ENCODE assay signal across 23 cellular contexts in genomic region chr17:9615486-9615885, GRCh38. TPM values are rescaled to one million over a fixed set of nuclear protein-coding genes. Genes with fewer than 3 reads are reported as not detected.
"Had no signal": no experiment of that assay in that cellular context is flagged by ENCODE, and none has a peak within 500 bp of the region (broad histone marks: within the 10 kb centered on the region; RNA-seq: fewer than 3 reads in every experiment).

No MANE protein-coding gene starts in this region.

- DNase-seq: activated CD4-positive, alpha-beta T cell treated with anti-CD3 and anti-CD28 coated beads, Interleukin-2, amount 10 ng/mL, durations not matched to agents 7 days and 5 days; activated CD8-positive, alpha-beta memory T cell treated with anti-CD3 and anti-CD28 coated beads, Interleukin-2, amount 50 U/mL, for 4 hours; activated naive CD4-positive, alpha-beta T cell treated with anti-CD3 and anti-CD28 coated beads for 36 hours; activated T-cell treated with anti-CD3 and anti-CD28 coated beads, Interleukin-2, amount 50 U/mL, for 4 hours; body of pancreas; central memory CD4-positive, alpha-beta T cell; cortex of kidney; effector CD4-positive, alpha-beta T cell; nephron progenitor cell; nucleus accumbens; retina; stimulated activated CD4-positive, alpha-beta T cell treated with anti-CD3 and anti-CD28 coated beads, Interleukin-12 subunit alpha, Interleukin-12 subunit beta, amount 100 ng/mL, for 4 hours; stimulated activated CD4-positive, alpha-beta T cell treated with anti-CD3 and anti-CD28 coated beads, Interleukin-1b, Interleukin-23, amount 100 ng/mL, for 48 hours; stimulated activated naive CD4-positive, alpha-beta T cell treated with Interleukin-2 at 50 U/mL for 16 hours had no signal

- H3K4me1 Mint-ChIP-seq: activated CD4-positive, alpha-beta T cell treated with anti-CD3 and anti-CD28 coated beads, Interleukin-2, amount 10 ng/mL, durations not matched to agents 7 days and 5 days had no signal

- H3K9me3 ChIP-seq: body of pancreas had no signal

- H3K27me3 Mint-ChIP-seq: activated CD4-positive, alpha-beta T cell treated with anti-CD3 and anti-CD28 coated beads, Interleukin-2, amount 10 ng/mL, durations not matched to agents 7 days and 5 days; type B pancreatic cell had no signal

- H3K9me3 Mint-ChIP-seq: activated CD4-positive, alpha-beta T cell treated with anti-CD3 and anti-CD28 coated beads, Interleukin-2, amount 10 ng/mL, durations not matched to agents 7 days and 5 days; activated T-cell treated with anti-CD3 and anti-CD28 coated beads, Interleukin-2, amount 50 U/mL, for 4 hours; T-helper 1 cell treated with Interleukin-12 subunit alpha and Interleukin-12 subunit beta and Interleukin-4 antibody, amounts not matched to agents 30 μg/mL and 1 μg/mL, for 36 hours; type B pancreatic cell had no signal

- H3K27ac ChIP-seq: body of pancreas, foreskin keratinocyte, hepatocyte had no signal

- H3K4me2 ChIP-seq: hepatocyte had no signal

- ATAC-seq: activated CD4-positive, CD25-positive, alpha-beta regulatory T cell treated with anti-CD3 and anti-CD28 coated beads, Interleukin-2, amount 50 U/mL, for 24 hours; activated T-cell treated with anti-CD3 and anti-CD28 coated beads, Interleukin-2, amount 50 U/mL, for 4 hours; body of pancreas; foreskin keratinocyte had no signal

- H3K4me3 Mint-ChIP-seq: activated CD4-positive, alpha-beta T cell treated with anti-CD3 and anti-CD28 coated beads, Interleukin-2, amount 10 ng/mL, durations not matched to agents 7 days and 5 days; activated naive CD4-positive, alpha-beta T cell treated with anti-CD3 and anti-CD28 coated beads for 36 hours; activated T-cell treated with anti-CD3 and anti-CD28 coated beads, Interleukin-2, amount 50 U/mL, for 4 hours; nephron progenitor cell; T-helper 1 cell treated with Interleukin-12 subunit alpha and Interleukin-12 subunit beta and Interleukin-4 antibody, amounts not matched to agents 30 μg/mL and 1 μg/mL, for 36 hours; type B pancreatic cell had no signal

- H2AFZ ChIP-seq: hepatocyte had no signal

- H3K4me1 ChIP-seq: body of pancreas, foreskin keratinocyte had no signal

- H3K36me3 Mint-ChIP-seq: type B pancreatic cell had no signal

- H3K27me3 ChIP-seq: body of pancreas, foreskin keratinocyte, hepatocyte had no signal

- H3K79me2 ChIP-seq: hepatocyte had no signal

- FAIRE-seq: islet of Langerhans had no signal

- H3K27ac Mint-ChIP-seq: activated CD4-positive, alpha-beta T cell treated with anti-CD3 and anti-CD28 coated beads, Interleukin-2, amount 10 ng/mL, durations not matched to agents 7 days and 5 days; activated naive CD4-positive, alpha-beta T cell treated with anti-CD3 and anti-CD28 coated beads for 36 hours; nephron progenitor cell; T-helper 1 cell treated with Interleukin-12 subunit alpha and Interleukin-12 subunit beta and Interleukin-4 antibody, amounts not matched to agents 30 μg/mL and 1 μg/mL, for 36 hours; type B pancreatic cell had no signal

- H3K4me3 ChIP-seq: body of pancreas, hepatocyte, lung had no signal

RNA-seq across cellular contexts. Expression of gene USP43, which starts 29.8 kb away (rescaled TPM):
- total RNA-seq: myocyte had no signal

RNA-seq across cellular contexts. Expression of gene CFAP52, which starts 39.0 kb away (rescaled TPM):
- total RNA-seq: activated CD4-positive, alpha-beta T cell treated with anti-CD3 and anti-CD28 coated beads, Interleukin-2, amount 10 ng/mL, durations not matched to agents 7 days and 5 days; activated naive CD4-positive, alpha-beta T cell treated with anti-CD3 and anti-CD28 coated beads for 36 hours; activated T-cell treated with anti-CD3 and anti-CD28 coated beads, Interleukin-2, amount 50 U/mL, for 4 hours; body of pancreas; foreskin keratinocyte; myocyte; subcutaneous adipose tissue had no signal
- polyA plus RNA-seq: foreskin keratinocyte, hepatocyte had no signal
